In genomic region chrX:2691543-2692220, GRCh38 we compare ENCODE assay signal across 8 cellular contexts. TPM values are rescaled to one million over a fixed set of nuclear protein-coding genes. Genes with fewer than 3 reads are reported as not detected.
A peak's percentile ranks its signal among the peaks of the same experiment; 100 is the strongest.
DNase-seq lines count a peak whose midpoint lies in the region; TF ChIP-seq lines count a peak whose summit lies in the region.

No MANE protein-coding gene starts in this region.

- peak overlapping the region; percentile 95 to 99 (median 97) for H3K9ac ChIP-seq in BLaER1 treated with 17β-estradiol and CSF1 and Interleukin-3, amounts not matched to agents 10 nM and 100 nM

- peaks cover 0 to 6% (median 0%) of the 10 kb centered on the region in 11 experiments; a peak in 2 of 22 replicates for H3K36me3 ChIP-seq in BLaER1 treated with 17β-estradiol and CSF1 and Interleukin-3, amounts not matched to agents 10 nM and 100 nM

- no peaks in the 10 kb centered on the region for H3K9me3 Mint-ChIP-seq in nephron

- TF ChIP-seq CTCF in HFF-Myc (IDR thresholded peaks at IDR 0.05; ENCODE audit: low read depth, low read length, missing control alignments) = no peak
- no peak for TF ChIP-seq CTCF in epithelial cell of proximal tubule (conservative IDR thresholded peaks at IDR 0.05; ENCODE audit: low read depth, low read length)
- no peak for TF ChIP-seq CTCF in nephron (IDR thresholded peaks at IDR 0.05; ENCODE audit: unreplicated experiment in 3 of 3)

- no peaks in the 10 kb centered on the region for H3K27me3 ChIP-seq in BLaER1 treated with 17β-estradiol and CSF1 and Interleukin-3, amounts not matched to agents 10 nM and 100 nM

- peaks cover 4% of the 10 kb centered on the region for H3K27me3 Mint-ChIP-seq in nephron (ENCODE audit: low read depth)

- H4K20me1 ChIP-seq in BLaER1 treated with 17β-estradiol and CSF1 and Interleukin-3, amounts not matched to agents 10 nM and 100 nM = peaks cover 3 to 33% (median 16%) of the 10 kb centered on the region in 11 experiments; a peak in 15 of 22 replicates

- DNase-seq in HFF-Myc (ENCODE audit: extremely low read depth, low read depth) (no peak), SW480 (ENCODE audit: low spot score) (peak; percentile 23), epithelial cell of proximal tubule (ENCODE audit: low read depth) (no peak), NCI-H82 (lab: John Stamatoyannopoulos, UW) (no peak)
- no peak for DNase-seq in central memory CD4-positive, alpha-beta T cell
- DNase-seq in stimulated activated naive CD4-positive, alpha-beta T cell treated with Interleukin-2 at 50 U/mL for 16 hours (lab: John Stamatoyannopoulos, UW) = no peak

- H3K4me2 ChIP-seq in BLaER1 treated with 17β-estradiol and CSF1 and Interleukin-3, amounts not matched to agents 10 nM and 100 nM = peak overlapping the region; percentile 89 to 99 (median 96)

- peaks cover 8% of the 10 kb centered on the region for H3K36me3 Mint-ChIP-seq in nephron (ENCODE audit: low read depth)

- H3K9me3 ChIP-seq in BLaER1 treated with 17β-estradiol and CSF1 and Interleukin-3, amounts not matched to agents 10 nM and 100 nM (replicated peaks in 1 of 11) = no peaks in the 10 kb centered on the region

- H3K27ac Mint-ChIP-seq in nephron = peak overlapping the region; percentile 90 to 93 (median 92)

- H3K4me3 Mint-ChIP-seq in nephron = peak overlapping the region; percentile 95 to 98 (median 98)

- H3K4me3 ChIP-seq in BLaER1 treated with 17β-estradiol and CSF1 and Interleukin-3, amounts not matched to agents 10 nM and 100 nM = peak overlapping the region; percentile 85 to 98 (median 96)
- H3K4me3 ChIP-seq in HFF-Myc (replicated peaks; ENCODE audit: low read depth, low read length) = peak overlapping the region; percentile 89
- H3K4me3 ChIP-seq in epithelial cell of proximal tubule (ENCODE audit: low read depth, low read length) = peak overlapping the region; percentile 85

- H3K4me1 ChIP-seq in BLaER1 treated with 17β-estradiol and CSF1 and Interleukin-3, amounts not matched to agents 10 nM and 100 nM = peaks cover 33 to 55% (median 47%) of the 10 kb centered on the region in 10 experiments

- peak overlapping the region; percentile 86 to 97 (median 94) for H3K27ac ChIP-seq in BLaER1 treated with 17β-estradiol and CSF1 and Interleukin-3, amounts not matched to agents 10 nM and 100 nM

- H3K4me1 Mint-ChIP-seq in nephron = peaks cover 60% of the 10 kb centered on the region

RNA-seq across cellular contexts. Expression of gene CD99, which starts 0.6 kb away (rescaled TPM):
- total RNA-seq in epithelial cell of proximal tubule = 215 and 226 TPM in 2 replicates
